1 cellular context compared by ENCODE assay signal in the genomic region with DNA sequence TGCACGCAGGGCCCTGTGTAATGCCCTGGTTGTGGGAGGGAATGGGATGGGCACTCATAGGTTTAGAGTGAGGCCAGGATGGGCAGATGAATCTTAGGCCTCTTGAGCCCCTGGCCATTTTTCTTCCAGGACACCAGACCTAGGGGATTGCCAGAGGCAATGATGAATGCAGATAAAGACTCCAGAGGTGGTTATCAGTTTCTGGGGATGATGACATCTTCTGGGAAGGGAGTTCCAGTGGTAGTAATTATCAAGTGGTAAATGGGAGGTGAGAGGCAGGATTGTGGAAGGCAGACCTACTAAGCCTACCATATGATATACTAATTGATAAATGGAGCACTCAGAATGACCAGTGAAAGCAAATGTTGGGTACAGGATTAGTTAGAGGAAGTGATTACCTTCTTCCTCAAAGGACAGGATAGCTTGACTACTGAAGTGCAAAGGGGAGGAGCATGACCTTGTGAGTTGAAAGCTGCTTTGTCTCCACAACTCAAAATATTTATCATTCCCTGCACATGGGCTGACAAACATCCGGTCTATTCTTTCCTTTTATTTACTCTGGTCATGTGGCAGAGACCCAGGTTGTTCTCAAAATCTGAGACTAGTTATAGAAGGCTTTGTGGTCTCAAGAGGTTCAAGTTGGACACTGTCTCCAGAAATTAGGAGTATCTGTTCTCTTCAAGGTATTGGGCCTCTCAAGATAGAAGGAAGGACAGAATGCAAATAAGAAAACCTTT.
TF ChIP-seq lines count a peak whose summit lies in the region.

No MANE protein-coding gene starts in this region.

TF ChIP-seq in IMR-90, 13 proteins besides CTCF, POLR2A, EP300 and RAD21 (continued from another document):
- TF ChIP-seq, protein P1, sequence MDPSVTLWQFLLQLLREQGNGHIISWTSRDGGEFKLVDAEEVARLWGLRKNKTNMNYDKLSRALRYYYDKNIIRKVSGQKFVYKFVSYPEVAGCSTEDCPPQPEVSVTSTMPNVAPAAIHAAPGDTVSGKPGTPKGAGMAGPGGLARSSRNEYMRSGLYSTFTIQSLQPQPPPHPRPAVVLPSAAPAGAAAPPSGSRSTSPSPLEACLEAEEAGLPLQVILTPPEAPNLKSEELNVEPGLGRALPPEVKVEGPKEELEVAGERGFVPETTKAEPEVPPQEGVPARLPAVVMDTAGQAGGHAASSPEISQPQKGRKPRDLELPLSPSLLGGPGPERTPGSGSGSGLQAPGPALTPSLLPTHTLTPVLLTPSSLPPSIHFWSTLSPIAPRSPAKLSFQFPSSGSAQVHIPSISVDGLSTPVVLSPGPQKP (IDR thresholded peaks at IDR 0.05; ENCODE audit: borderline replicate concordance, low read depth, low read length): no peak
- TF ChIP-seq CHD1 (IDR thresholded peaks at IDR 0.05; ENCODE audit: low read depth, low read length) (no peak), FOS (IDR thresholded peaks at IDR 0.05; ENCODE audit: low read depth, low read length) (no peak)
- TF ChIP-seq, protein P2, sequence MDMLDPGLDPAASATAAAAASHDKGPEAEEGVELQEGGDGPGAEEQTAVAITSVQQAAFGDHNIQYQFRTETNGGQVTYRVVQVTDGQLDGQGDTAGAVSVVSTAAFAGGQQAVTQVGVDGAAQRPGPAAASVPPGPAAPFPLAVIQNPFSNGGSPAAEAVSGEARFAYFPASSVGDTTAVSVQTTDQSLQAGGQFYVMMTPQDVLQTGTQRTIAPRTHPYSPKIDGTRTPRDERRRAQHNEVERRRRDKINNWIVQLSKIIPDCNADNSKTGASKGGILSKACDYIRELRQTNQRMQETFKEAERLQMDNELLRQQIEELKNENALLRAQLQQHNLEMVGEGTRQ (IDR thresholded peaks at IDR 0.05; ENCODE audit: low read depth, low read length): no peak
TF ChIP-seq in IMR-90: peak in this region for 0.
